Comparison of ENCODE assay signal across 9 cellular contexts in the genomic region with DNA sequence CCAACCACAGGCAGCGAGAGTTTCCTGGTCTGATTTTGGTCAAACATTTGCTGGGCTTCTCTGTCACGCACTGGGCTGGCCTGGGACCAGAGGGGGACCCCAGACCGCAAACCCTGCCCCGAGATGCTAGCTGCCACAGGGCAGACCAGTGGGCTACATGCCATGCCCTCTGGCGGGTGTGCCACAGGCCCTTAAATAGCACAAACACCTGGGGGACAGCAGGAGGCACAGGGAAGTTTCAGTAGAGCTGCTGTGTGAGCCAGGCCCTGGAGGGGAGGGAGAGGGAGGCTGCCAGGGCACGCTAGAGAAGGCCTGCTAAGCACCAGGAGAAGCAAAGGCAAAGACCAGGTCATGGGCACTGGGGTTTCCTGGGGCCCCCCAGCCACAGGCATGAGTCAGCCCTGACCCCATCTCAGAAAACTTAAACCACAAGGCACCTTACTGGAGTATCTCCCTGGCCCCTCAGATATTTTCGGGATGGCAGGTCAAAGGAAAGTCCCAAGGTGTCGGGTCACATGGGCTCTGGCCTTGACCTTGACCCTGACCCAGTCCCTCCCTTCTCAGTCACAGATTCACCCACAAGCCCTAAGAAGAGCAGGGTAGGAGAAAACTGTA. TPM values are rescaled to one million over a fixed set of nuclear protein-coding genes. Genes with fewer than 3 reads are reported as not detected.
DNase-seq lines count a peak whose midpoint lies in the region; ATAC-seq and TF ChIP-seq lines count a peak whose summit lies in the region.
"Had no signal": no experiment of that assay in that cellular context is flagged by ENCODE, and none has a peak within 500 bp of the region (broad histone marks: within the 10 kb centered on the region; RNA-seq: fewer than 3 reads in every experiment).

No MANE protein-coding gene starts in this region.

- no peak overlapping the region for H3K4me3 ChIP-seq in gastrocnemius medialis
- no peak overlapping the region for H3K4me3 ChIP-seq in MG63

- H3K4me1 ChIP-seq in gastrocnemius medialis: peaks cover 0 to 20% of the 10 kb centered on the region in 2 donors

- no peaks in the 10 kb centered on the region for H3K27me3 ChIP-seq in gastrocnemius medialis
- no peaks in the 10 kb centered on the region for H3K27me3 ChIP-seq in MG63

- intact Hi-C loops in gastrocnemius medialis (cut with DNase I; ENCODE audit: low total_unique reads): no loop called here

- H3K4me3 Mint-ChIP-seq in T-helper 17 cell: no peak overlapping the region
- H3K4me3 Mint-ChIP-seq in mesothelial cell of epicardium: no peak overlapping the region

- in situ Hi-C loops in gastrocnemius medialis (cut with MboI; ENCODE audit: low sequenced_read_pairs in 4 of 4): no loop called here

- DNase-seq in T-helper 17 cell (no peak), mesothelial cell of epicardium (ENCODE audit: low spot score in 2 of 2, unreplicated experiment in 2 of 2) (no peak), gastrocnemius medialis (no peak), MG63 (no peak), iPS-NIHi7 (ENCODE audit: extremely low spot score) (no peak), NCI-H2029 treated with DMSO at 0.1 percent for 48 hours (lab: John Stamatoyannopoulos, UW) (no peak)
- DNase-seq: SIG-M5 had no signal

- TF ChIP-seq CTCF in mesothelial cell of epicardium (IDR thresholded peaks at IDR 0.05; ENCODE audit: unreplicated experiment) (no peak), gastrocnemius medialis (IDR thresholded peaks at IDR 0.05 in 4 of 5, conservative IDR thresholded peaks at IDR 0.05 in 1 of 5) (no peak)

- no peaks in the 10 kb centered on the region for H3K9me3 Mint-ChIP-seq in mesothelial cell of epicardium

- H3K36me3 ChIP-seq in gastrocnemius medialis (no peaks in the 10 kb centered on the region), MG63 (no peaks in the 10 kb centered on the region)

- H3K36me3 Mint-ChIP-seq in T-helper 17 cell (ENCODE audit: low read depth): peaks cover 2% of the 10 kb centered on the region
- H3K36me3 Mint-ChIP-seq in mesothelial cell of epicardium: no peaks in the 10 kb centered on the region

- no peak for TF ChIP-seq POLR2A in gastrocnemius medialis (IDR thresholded peaks at IDR 0.05)

- no peak overlapping the region for H3K27ac ChIP-seq in gastrocnemius medialis

- ATAC-seq in GM18861 (IDR thresholded peaks at IDR 0.05; ENCODE audit: unreplicated experiment) (peak; percentile 49), HG02678 (IDR thresholded peaks at IDR 0.05; ENCODE audit: unreplicated experiment) (peak; percentile 58), T-helper 17 cell (no peak), gastrocnemius medialis (no peak)

- peak overlapping the region; percentile 37 for H3K27ac Mint-ChIP-seq in T-helper 17 cell
- peak overlapping the region; percentile 64 for H3K27ac Mint-ChIP-seq in mesothelial cell of epicardium

- H3K4me1 Mint-ChIP-seq in T-helper 17 cell: peaks cover 29% of the 10 kb centered on the region
- H3K4me1 Mint-ChIP-seq in mesothelial cell of epicardium: peaks cover 37% of the 10 kb centered on the region

- no peaks in the 10 kb centered on the region for H3K9me3 ChIP-seq in T-helper 17 cell (ENCODE audit: control insufficient read depth, low read length, poor library complexity, severe bottlenecking)
- no peaks in the 10 kb centered on the region for H3K9me3 ChIP-seq in gastrocnemius medialis
- no peaks in the 10 kb centered on the region for H3K9me3 ChIP-seq in MG63

- H3K27me3 Mint-ChIP-seq in T-helper 17 cell (no peaks in the 10 kb centered on the region), mesothelial cell of epicardium (ENCODE audit: low read depth) (no peaks in the 10 kb centered on the region)

RNA-seq across cellular contexts. Expression of gene ITPK1, which starts 29.2 kb away (rescaled TPM):
- total RNA-seq in T-helper 17 cell (10 to 100 TPM; 29.4 to 36.1 TPM), mesothelial cell of epicardium (23.2 to 30.5 TPM (median 27.5 TPM) in 3 replicates), gastrocnemius medialis (10 to 100 TPM; 49.7 to 80.1 (median 53.6) TPM)
- total RNA-seq in MG63 (2014; rRNA removed; shearing (Covaris generic); ENCODE audit: low replicate concordance): 37.7 and 39.9 TPM in 2 replicates

Comparison
In these comparisons a context has a peak if more than half of its experiments do, and no peak if none do; other contexts are left out.
1. ATAC-seq: peak in GM18861 (single experiment) and HG02678 (single experiment); none in T-helper 17 cell (single experiment) and gastrocnemius medialis (0 of 2).